15 cellular contexts compared by ENCODE assay signal in genomic region chr22:46748206-46748947, GRCh38. TPM values are rescaled to one million over a fixed set of nuclear protein-coding genes. Genes with fewer than 3 reads are reported as not detected.
DNase-seq lines count a peak whose midpoint lies in the region; ATAC-seq and TF ChIP-seq lines count a peak whose summit lies in the region.
"Had no signal": no experiment of that assay in that cellular context is flagged by ENCODE, and none has a peak within 500 bp of the region (broad histone marks: within the 10 kb centered on the region; RNA-seq: fewer than 3 reads in every experiment).

No MANE protein-coding gene starts in this region.

- intact Hi-C loops in sigmoid colon (cut with DNase I) = no loop called here

- no peak for ATAC-seq in GM19397 (IDR thresholded peaks at IDR 0.05; ENCODE audit: unreplicated experiment)

- H3K36me3 Mint-ChIP-seq in T-helper 1 cell treated with Interleukin-12 subunit alpha and Interleukin-12 subunit beta and Interleukin-4 antibody, amounts not matched to agents 30 μg/mL and 1 μg/mL, for 36 hours (ENCODE audit: low read depth) = no peaks in the 10 kb centered on the region
- H3K36me3 Mint-ChIP-seq in HFFc6 (ENCODE audit: low read depth) (no peaks in the 10 kb centered on the region), endothelial cell (ENCODE audit: low read depth, unreplicated experiment) (peaks cover 6% of the 10 kb centered on the region)

- 87 to 93% methylated on average over 21 of the region's 21 CpGs for WGBS in sigmoid colon, 2 donors

- no peak overlapping the region for H3K4me3 Mint-ChIP-seq in T-helper 1 cell treated with Interleukin-12 subunit alpha and Interleukin-12 subunit beta and Interleukin-4 antibody, amounts not matched to agents 30 μg/mL and 1 μg/mL, for 36 hours
- H3K4me3 Mint-ChIP-seq in HFFc6 (no peak overlapping the region), endothelial cell (ENCODE audit: unreplicated experiment) (peak overlapping the region; percentile 67)

- no peak for TF ChIP-seq POLR2A in sigmoid colon (IDR thresholded peaks at IDR 0.05)

- H3K9me3 ChIP-seq in sigmoid colon = no peaks in the 10 kb centered on the region
- H3K9me3 ChIP-seq: body of pancreas, prostate gland had no signal

- H3K27ac Mint-ChIP-seq in T-helper 1 cell treated with Interleukin-12 subunit alpha and Interleukin-12 subunit beta and Interleukin-4 antibody, amounts not matched to agents 30 μg/mL and 1 μg/mL, for 36 hours = peak overlapping the region; percentile 12
- H3K27ac Mint-ChIP-seq in HFFc6 (peak overlapping the region; percentile 93), endothelial cell (ENCODE audit: unreplicated experiment) (peak overlapping the region; percentile 86)

- TF ChIP-seq EP300 in sigmoid colon (IDR thresholded peaks at IDR 0.05) = no peak

- peaks cover 15% of the 10 kb centered on the region for H3K4me1 Mint-ChIP-seq in T-helper 1 cell treated with Interleukin-12 subunit alpha and Interleukin-12 subunit beta and Interleukin-4 antibody, amounts not matched to agents 30 μg/mL and 1 μg/mL, for 36 hours (ENCODE audit: low read depth)
- peaks cover 27% of the 10 kb centered on the region for H3K4me1 Mint-ChIP-seq in HFFc6 (ENCODE audit: low read depth)
- H3K4me1 Mint-ChIP-seq in endothelial cell (ENCODE audit: unreplicated experiment) = peaks cover 22% of the 10 kb centered on the region

- no peak overlapping the region for H3K4me3 ChIP-seq in sigmoid colon
- H3K4me3 ChIP-seq: body of pancreas, prostate gland had no signal

- no peaks in the 10 kb centered on the region for H3K36me3 ChIP-seq in sigmoid colon
- H3K36me3 ChIP-seq: prostate gland had no signal

- H3K4me1 ChIP-seq in sigmoid colon = peaks cover 0 to 42% (median 28%) of the 10 kb centered on the region in 4 donors
- H3K4me1 ChIP-seq: prostate gland had no signal

- DNase-seq in T-helper 1 cell = no peak
- no peak for DNase-seq in HFFc6
- no peak for DNase-seq in endothelial cell (ENCODE audit: low spot score)
- no peak for DNase-seq in sigmoid colon
- DNase-seq in activated effector memory CD4-positive, alpha-beta T cell treated with anti-CD3 and anti-CD28 coated beads, Interleukin-2, amount 50 U/mL, for 16 hours = no peak
- DNase-seq in ureter (ENCODE audit: low spot score) = no peak
- DNase-seq: 8988T, body of pancreas, GOT3, NCI-H1048, NCI-H226 had no signal

- TF ChIP-seq CTCF in HFFc6 (IDR thresholded peaks at IDR 0.05) (no peak), endothelial cell (IDR thresholded peaks at IDR 0.05; ENCODE audit: unreplicated experiment) (no peak), sigmoid colon (IDR thresholded peaks at IDR 0.05) (no peak)

- no peaks in the 10 kb centered on the region for H3K9me3 Mint-ChIP-seq in T-helper 1 cell treated with Interleukin-12 subunit alpha and Interleukin-12 subunit beta and Interleukin-4 antibody, amounts not matched to agents 30 μg/mL and 1 μg/mL, for 36 hours
- H3K9me3 Mint-ChIP-seq in HFFc6 (no peaks in the 10 kb centered on the region), endothelial cell (ENCODE audit: unreplicated experiment) (no peaks in the 10 kb centered on the region)
- H3K9me3 Mint-ChIP-seq: activated T-cell treated with anti-CD3 and anti-CD28 coated beads, Interleukin-2, amount 50 U/mL, for 72 hours had no signal

- peaks cover 0 to 3% (median 0%) of the 10 kb centered on the region in 3 donors for H3K27me3 ChIP-seq in sigmoid colon
- H3K27me3 ChIP-seq: body of pancreas had no signal

- peak overlapping the region in 3 of 4 donors; percentile 40 to 62 (median 61) for H3K27ac ChIP-seq in sigmoid colon
- H3K27ac ChIP-seq: prostate gland had no signal

- H3K27me3 Mint-ChIP-seq in T-helper 1 cell treated with Interleukin-12 subunit alpha and Interleukin-12 subunit beta and Interleukin-4 antibody, amounts not matched to agents 30 μg/mL and 1 μg/mL, for 36 hours (ENCODE audit: low read depth) = no peaks in the 10 kb centered on the region
- H3K27me3 Mint-ChIP-seq in HFFc6 (ENCODE audit: insufficient read depth) = peaks cover 2% of the 10 kb centered on the region; the same call in 1 of the 2 replicates
- peaks cover 13% of the 10 kb centered on the region for H3K27me3 Mint-ChIP-seq in endothelial cell (ENCODE audit: unreplicated experiment)

RNA-seq across cellular contexts. Expression of gene CERK, which starts 10.3 kb away (rescaled TPM):
- total RNA-seq in HFFc6 (2021; fragmentation: NEBNext Ultra II Directional; extraction: Animal tissue kit (Norgen Biotek cat#: 25700)) = 10 to 100 TPM; 49.1 to 54.8 (median 52.0) TPM
- total RNA-seq in endothelial cell (ENCODE audit: unreplicated experiment) (57.7 TPM), sigmoid colon (10 to 100 TPM; 23.9 to 45.5 (median 29.2) TPM), ureter (13.0 TPM)
- 10 to 100 TPM; 26.1 to 29.5 (median 26.4) TPM for polyA plus RNA-seq in sigmoid colon

RNA-seq across cellular contexts. Expression of gene TBC1D22A, which starts 14.1 kb away (rescaled TPM):
- 10 to 100 TPM; 20.4 to 24.1 (median 22.2) TPM for total RNA-seq in HFFc6 (2021; fragmentation: NEBNext Ultra II Directional; extraction: Animal tissue kit (Norgen Biotek cat#: 25700))
- total RNA-seq in endothelial cell (ENCODE audit: unreplicated experiment) = 25.3 TPM
- 10 to 100 TPM; 13.6 to 14.3 (median 13.8) TPM for total RNA-seq in sigmoid colon
- polyA plus RNA-seq in sigmoid colon = 10 to 100 TPM; 19.2 to 34.6 (median 19.4) TPM
- total RNA-seq in ureter = 32.6 TPM

Comparison
In these comparisons a context has a peak if more than half of its experiments do, and no peak if none do; other contexts are left out.
1. H3K27ac Mint-ChIP-seq: peak in every context shown above with its lines; median percentile 93 in HFFc6; 86 in endothelial cell; 12 in T-helper 1 cell treated with Interleukin-12 subunit alpha and Interleukin-12 subunit beta and Interleukin-4 antibody, amounts not matched to agents 30 μg/mL and 1 μg/mL, for 36 hours.